In genomic region chr1:156642265-156643185, GRCh38 we compare ENCODE assay signal across 5 cellular contexts. TPM values are rescaled to one million over a fixed set of nuclear protein-coding genes. Genes with fewer than 3 reads are reported as not detected.
A peak's percentile ranks its signal among the peaks of the same experiment; 100 is the strongest.
DNase-seq lines count a peak whose midpoint lies in the region; ATAC-seq and TF ChIP-seq lines count a peak whose summit lies in the region.

No MANE protein-coding gene starts in this region.

- CTCF ChIA-PET in activated B cell treated with CpG ODN at 0.5 μM for 24 hours (lab: Charles Lee) = interaction anchor here (1.7 kb wide), 1 partner anchor 15 kb away, joined by 5 read pairs; no protein-coding TSS in a partner anchor

- ATAC-seq in activated B cell treated with CpG ODN at 0.5 μM for 24 hours (ENCODE audit: low read depth) (peak; percentile 8), left ventricle myocardium superior (peak; percentile 23), HG03442 (IDR thresholded peaks at IDR 0.05; ENCODE audit: unreplicated experiment) (no peak), HG03280 (IDR thresholded peaks at IDR 0.05; ENCODE audit: unreplicated experiment) (no peak)
- no peak for ATAC-seq in stimulated activated memory B cell treated with anti-CD40 and anti-IgM and Interleukin-4, amounts not matched to agents 10 μg/mL and 1 μg/mL and 100 μg/mL, for 72 hours

- intact Hi-C loops in activated B cell treated with CpG ODN at 0.5 μM for 24 hours (cut with micrococcal nuclease) = loop anchor here (2.0 kb wide), 1 partner anchor 16 kb away; no protein-coding TSS in a partner anchor
- intact Hi-C loops in left ventricle myocardium superior (cut with micrococcal nuclease) = no loop called here

- H3K4me1 Mint-ChIP-seq in activated B cell treated with CpG ODN at 0.5 μM for 24 hours = peaks cover 20% of the 10 kb centered on the region
- peaks cover 30% of the 10 kb centered on the region for H3K4me1 Mint-ChIP-seq in stimulated activated memory B cell treated with anti-CD40 and anti-IgM and Interleukin-4, amounts not matched to agents 10 μg/mL and 1 μg/mL and 100 μg/mL, for 72 hours

- H3K4me3 Mint-ChIP-seq in activated B cell treated with CpG ODN at 0.5 μM for 24 hours = peak overlapping the region; percentile 68
- H3K4me3 Mint-ChIP-seq in stimulated activated memory B cell treated with anti-CD40 and anti-IgM and Interleukin-4, amounts not matched to agents 10 μg/mL and 1 μg/mL and 100 μg/mL, for 72 hours = peak overlapping the region; percentile 67

- DNase-seq in activated B cell treated with CpG ODN at 0.5 μM for 24 hours (no peak), left ventricle myocardium superior (no peak)

- H3K27me3 Mint-ChIP-seq in activated B cell treated with CpG ODN at 0.5 μM for 24 hours = peaks cover 83% of the 10 kb centered on the region
- H3K27me3 Mint-ChIP-seq in stimulated activated memory B cell treated with anti-CD40 and anti-IgM and Interleukin-4, amounts not matched to agents 10 μg/mL and 1 μg/mL and 100 μg/mL, for 72 hours = peaks cover 100% of the 10 kb centered on the region

- H3K36me3 Mint-ChIP-seq in activated B cell treated with CpG ODN at 0.5 μM for 24 hours (ENCODE audit: low read depth) = no peaks in the 10 kb centered on the region
- no peaks in the 10 kb centered on the region for H3K36me3 Mint-ChIP-seq in stimulated activated memory B cell treated with anti-CD40 and anti-IgM and Interleukin-4, amounts not matched to agents 10 μg/mL and 1 μg/mL and 100 μg/mL, for 72 hours

- TF ChIP-seq CTCF in activated B cell treated with CpG ODN at 0.5 μM for 24 hours (IDR thresholded peaks at IDR 0.05) = no peak

- H3K9me3 Mint-ChIP-seq in activated B cell treated with CpG ODN at 0.5 μM for 24 hours = no peaks in the 10 kb centered on the region
- H3K9me3 Mint-ChIP-seq in stimulated activated memory B cell treated with anti-CD40 and anti-IgM and Interleukin-4, amounts not matched to agents 10 μg/mL and 1 μg/mL and 100 μg/mL, for 72 hours = no peaks in the 10 kb centered on the region

- H3K27ac Mint-ChIP-seq in activated B cell treated with CpG ODN at 0.5 μM for 24 hours = no peak overlapping the region
- no peak overlapping the region for H3K27ac Mint-ChIP-seq in stimulated activated memory B cell treated with anti-CD40 and anti-IgM and Interleukin-4, amounts not matched to agents 10 μg/mL and 1 μg/mL and 100 μg/mL, for 72 hours

- POLR2A ChIA-PET in activated B cell treated with CpG ODN at 0.5 μM for 24 hours (lab: Charles Lee) = no interaction called here

RNA-seq across cellular contexts. Expression of gene BCAN, which starts 0.6 kb away (rescaled TPM):
- total RNA-seq in activated B cell treated with CpG ODN at 0.5 μM for 24 hours = 0.27 and 0.51 TPM in 2 replicates
- 0.52 TPM for total RNA-seq in left ventricle myocardium superior

RNA-seq across cellular contexts. Expression of gene HAPLN2, which starts 23.3 kb away (rescaled TPM):
- total RNA-seq in activated B cell treated with CpG ODN at 0.5 μM for 24 hours = not detected in 2 replicates
- total RNA-seq in left ventricle myocardium superior = 1.5 TPM

RNA-seq across cellular contexts. Expression of gene NES, which starts 34.7 kb away (rescaled TPM):
- not detected in 2 replicates for total RNA-seq in activated B cell treated with CpG ODN at 0.5 μM for 24 hours
- 94.7 TPM for total RNA-seq in left ventricle myocardium superior

RNA-seq across cellular contexts. Expression of gene GPATCH4, which starts 41.2 kb away (rescaled TPM):
- 64.6 and 71.8 TPM in 2 replicates for total RNA-seq in activated B cell treated with CpG ODN at 0.5 μM for 24 hours
- 14.1 TPM for total RNA-seq in left ventricle myocardium superior

RNA-seq across cellular contexts. Expression of gene NAXE, which starts 50.9 kb away (rescaled TPM):
- total RNA-seq in activated B cell treated with CpG ODN at 0.5 μM for 24 hours = 75.6 and 84.5 TPM in 2 replicates
- total RNA-seq in left ventricle myocardium superior = 123 TPM

Comparison
In these comparisons a context has a peak if more than half of its experiments do, and no peak if none do; other contexts are left out.
1. ATAC-seq: peak in activated B cell treated with CpG ODN at 0.5 μM for 24 hours (single experiment) and left ventricle myocardium superior (single experiment); none in stimulated activated memory B cell treated with anti-CD40 and anti-IgM and Interleukin-4, amounts not matched to agents 10 μg/mL and 1 μg/mL and 100 μg/mL, for 72 hours (single experiment), HG03442 (single experiment) and HG03280 (single experiment).
2. RNA of gene NES, which starts 34.7 kb away (total RNA-seq): 94.7 TPM in left ventricle myocardium superior (single experiment); not detected in activated B cell treated with CpG ODN at 0.5 μM for 24 hours; every median in the first group is over 10 times any median in the second.